ENCODE assay signal across 8 cellular contexts in genomic region chr21:33402011-33402979, GRCh38. TPM values are rescaled to one million over a fixed set of nuclear protein-coding genes. Genes with fewer than 3 reads are reported as not detected.
A peak's percentile ranks its signal among the peaks of the same experiment; 100 is the strongest.
DNase-seq lines count a peak whose midpoint lies in the region; ATAC-seq and TF ChIP-seq lines count a peak whose summit lies in the region.

No MANE protein-coding gene starts in this region.

- peak overlapping the region; percentile 51 for H2AFZ ChIP-seq in DND-41 (ENCODE audit: low read depth, low read length)

- DNase-seq in DND-41 = peak; percentile 44
- peak; percentile 16 for DNase-seq in HuH-7.5 (ENCODE audit: low spot score)
- DNase-seq in glutamatergic neuron = peak; percentile 38
- DNase-seq in neural crest cell (ENCODE audit: low read depth, low spot score) = no peak
- no peak for DNase-seq in KG1 (lab: John Stamatoyannopoulos, UW)
- no peak for DNase-seq in COR-L47 (lab: John Stamatoyannopoulos, UW)

- H3K36me3 Mint-ChIP-seq in activated naive CD8-positive, alpha-beta T cell = no peaks in the 10 kb centered on the region
- no peaks in the 10 kb centered on the region for H3K36me3 Mint-ChIP-seq in glutamatergic neuron (ENCODE audit: unreplicated experiment)
- H3K36me3 Mint-ChIP-seq in neural crest cell (ENCODE audit: low read depth) = no peaks in the 10 kb centered on the region

- peak overlapping the region; percentile 70 for H3K27ac ChIP-seq in DND-41 (ENCODE audit: low read length)

- H3K4me2 ChIP-seq in DND-41 (ENCODE audit: insufficient read depth, low read length) = peak overlapping the region; percentile 100

- H3K27ac Mint-ChIP-seq in activated naive CD8-positive, alpha-beta T cell = peak overlapping the region; percentile 66
- H3K27ac Mint-ChIP-seq in glutamatergic neuron (ENCODE audit: unreplicated experiment) = no peak overlapping the region
- H3K27ac Mint-ChIP-seq in neural crest cell (ENCODE audit: unreplicated experiment) = no peak overlapping the region

- no peaks in the 10 kb centered on the region for H3K27me3 Mint-ChIP-seq in activated naive CD8-positive, alpha-beta T cell
- H3K27me3 Mint-ChIP-seq in glutamatergic neuron (ENCODE audit: unreplicated experiment) = peaks cover 2% of the 10 kb centered on the region
- H3K27me3 Mint-ChIP-seq in neural crest cell (ENCODE audit: low read depth) = peaks cover 3% of the 10 kb centered on the region

- ATAC-seq in DND-41 (ENCODE audit: insufficient read depth, low read depth) = peak; percentile 44
- no peak for ATAC-seq in HG02981 (IDR thresholded peaks at IDR 0.05; ENCODE audit: unreplicated experiment)

- peak overlapping the region; percentile 21 to 89; a peak in 3 of 4 replicates for H3K4me3 ChIP-seq in DND-41 (ENCODE audit: low read depth in 1 of 2, low read length in 2 of 2)

- no peaks in the 10 kb centered on the region for H3K27me3 ChIP-seq in DND-41 (ENCODE audit: insufficient read depth, low read length, poor library complexity)

- H3K9me3 ChIP-seq in DND-41 (ENCODE audit: insufficient read depth, low read length, severe bottlenecking) = no peaks in the 10 kb centered on the region

- peaks cover 41% of the 10 kb centered on the region for H3K79me2 ChIP-seq in DND-41 (ENCODE audit: insufficient read depth, low read length)

- TF ChIP-seq CTCF in DND-41 (IDR thresholded peaks at IDR 0.05; ENCODE audit: borderline replicate concordance, extremely low read depth, low read length, poor library complexity, severe bottlenecking) = no peak
- TF ChIP-seq CTCF in glutamatergic neuron (IDR thresholded peaks at IDR 0.05; ENCODE audit: partially characterized antibody, unreplicated experiment) = no peak
- TF ChIP-seq CTCF in neural crest cell (conservative IDR thresholded peaks at IDR 0.05) = no peak

- peak overlapping the region; percentile 90 for H3K9ac ChIP-seq in DND-41 (ENCODE audit: low read depth, low read length)

- peak overlapping the region; percentile 77 for H3K4me3 Mint-ChIP-seq in activated naive CD8-positive, alpha-beta T cell
- H3K4me3 Mint-ChIP-seq in glutamatergic neuron (ENCODE audit: unreplicated experiment) (peak overlapping the region; percentile 52), neural crest cell (peak overlapping the region; percentile 80)

- H3K9me3 Mint-ChIP-seq in activated naive CD8-positive, alpha-beta T cell (ENCODE audit: low read depth) = no peaks in the 10 kb centered on the region
- H3K9me3 Mint-ChIP-seq in glutamatergic neuron (ENCODE audit: unreplicated experiment) (peaks cover 11% of the 10 kb centered on the region), neural crest cell (no peaks in the 10 kb centered on the region)

- peaks cover 46% of the 10 kb centered on the region for H3K4me1 Mint-ChIP-seq in activated naive CD8-positive, alpha-beta T cell (ENCODE audit: low read depth)
- peaks cover 2% of the 10 kb centered on the region for H3K4me1 Mint-ChIP-seq in glutamatergic neuron (ENCODE audit: low read depth, unreplicated experiment)
- peaks cover 24% of the 10 kb centered on the region for H3K4me1 Mint-ChIP-seq in neural crest cell

- H3K36me3 ChIP-seq in DND-41 (ENCODE audit: insufficient read depth, low read length) = peaks cover 14% of the 10 kb centered on the region; the same call in 1 of the 2 replicates

- peaks cover 60% of the 10 kb centered on the region for H3K4me1 ChIP-seq in DND-41 (ENCODE audit: insufficient read depth, low read length)

- H4K20me1 ChIP-seq in DND-41 (ENCODE audit: insufficient read depth, low read length) = peaks cover under 1% of the 10 kb centered on the region; the same call in 1 of the 2 replicates

RNA-seq across cellular contexts. Expression of gene IFNGR2, which starts 0.9 kb away (rescaled TPM):
- total RNA-seq in glutamatergic neuron (ENCODE audit: unreplicated experiment) (9.6 TPM), neural crest cell (38.9 and 40.5 TPM in 2 replicates)

Comparison
In these comparisons a context has a peak if more than half of its experiments do, and no peak if none do; other contexts are left out.
1. DNase-seq: peak in DND-41 (single experiment), HuH-7.5 (single experiment) and glutamatergic neuron (single experiment); none in neural crest cell (single experiment), KG1 (single experiment) and COR-L47 (single experiment).
2. Peak in every context shown above with its lines, with median percentiles within 50 percentile points of each other: H3K4me3 Mint-ChIP-seq.